8 cellular contexts compared by ENCODE assay signal in the genomic region with DNA sequence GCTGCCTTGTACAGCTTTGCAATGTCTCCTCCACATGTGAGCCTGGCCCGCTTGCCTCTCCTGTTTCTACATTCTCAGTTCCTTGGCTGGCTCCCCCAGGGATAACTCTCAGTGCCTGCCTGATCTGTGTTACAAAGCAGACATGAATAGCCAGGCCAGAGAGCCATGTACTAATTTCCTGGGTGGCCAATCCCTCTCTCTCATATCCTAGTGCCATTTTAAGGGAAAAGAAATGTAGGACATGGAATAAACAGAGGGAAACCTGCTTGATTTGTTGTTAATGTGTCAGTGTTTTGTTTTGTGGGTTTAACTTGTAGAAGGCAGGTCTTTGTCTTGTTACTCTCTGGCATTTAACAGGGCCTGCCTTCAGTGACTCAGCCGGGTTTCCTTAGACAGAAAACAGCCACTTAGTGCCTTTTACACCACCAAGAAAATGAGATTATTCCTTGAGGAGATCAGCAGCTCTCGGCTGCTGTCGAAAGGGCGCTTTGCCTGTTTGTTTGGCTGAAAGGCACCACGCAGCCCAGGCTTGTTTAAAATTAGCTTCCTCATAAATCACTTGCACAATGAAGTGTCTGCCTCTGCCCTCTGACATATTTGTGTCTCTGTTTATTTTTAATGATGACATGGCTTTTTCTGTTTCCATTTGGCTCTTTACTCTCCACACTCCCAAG.
DNase-seq lines count a peak whose midpoint lies in the region; ATAC-seq and TF ChIP-seq lines count a peak whose summit lies in the region.

No MANE protein-coding gene starts in this region.

- peak overlapping the region; percentile 88 for H3K27ac Mint-ChIP-seq in endodermal cell

- H3K27me3 ChIP-seq in endodermal cell (ENCODE audit: control insufficient read depth, insufficient read depth, low read length, poor library complexity, severe bottlenecking): no peaks in the 10 kb centered on the region
- H3K27me3 ChIP-seq in upper lobe of right lung: no peaks in the 10 kb centered on the region

- H3K36me3 Mint-ChIP-seq in endodermal cell (ENCODE audit: low read depth): peaks cover 3% of the 10 kb centered on the region

- no peaks in the 10 kb centered on the region for H3K27me3 Mint-ChIP-seq in endodermal cell (ENCODE audit: insufficient read depth)

- TF ChIP-seq CTCF in endodermal cell (conservative IDR thresholded peaks at IDR 0.05) (no peak), upper lobe of right lung (IDR thresholded peaks at IDR 0.05) (no peak)

- peaks cover 23% of the 10 kb centered on the region for H3K4me1 Mint-ChIP-seq in endodermal cell

- H3K4me3 Mint-ChIP-seq in endodermal cell: no peak overlapping the region

- H3K9ac ChIP-seq in endodermal cell (ENCODE audit: extremely low read depth, low read length, poor library complexity, severe bottlenecking): peak overlapping the region; percentile 12

- ATAC-seq in upper lobe of right lung (peak; percentile 83), HG03135 (IDR thresholded peaks at IDR 0.05; ENCODE audit: unreplicated experiment) (no peak)

- H3K9me3 ChIP-seq in endodermal cell (ENCODE audit: control insufficient read depth, low read length): peaks cover 5% of the 10 kb centered on the region
- H3K9me3 ChIP-seq in upper lobe of right lung: no peaks in the 10 kb centered on the region

- 33 to 35% methylated on average over 4 to 6 of the region's 6 CpGs for WGBS in endodermal cell (ENCODE audit: insufficient coverage in 1 of 2, insufficient read length in 1 of 2), 2 experiments

- H3K4me1 ChIP-seq in endodermal cell (ENCODE audit: control insufficient read depth, insufficient read depth, low read length) (peaks cover 5% of the 10 kb centered on the region), upper lobe of right lung (peaks cover 12% of the 10 kb centered on the region)

- no peaks in the 10 kb centered on the region for H3K36me3 ChIP-seq in endodermal cell (ENCODE audit: control insufficient read depth, insufficient read depth, low read length)
- no peaks in the 10 kb centered on the region for H3K36me3 ChIP-seq in upper lobe of right lung

- DNase-seq in NCI-H1092 treated with DMSO at 0.1 percent for 48 hours (lab: John Stamatoyannopoulos, UW): peak; percentile 24
- DNase-seq in NCI-H1092 (lab: John Stamatoyannopoulos, UW): no peak
- peak; percentile 71 for DNase-seq in endodermal cell
- DNase-seq in medulla oblongata (ENCODE audit: extremely low spot score): peak; percentile 54
- peak; percentile 64 for DNase-seq in upper lobe of right lung
- DNase-seq in stimulated activated CD4-positive, alpha-beta T cell treated with anti-CD3 and anti-CD28 coated beads, Interleukin-4, amount 100 ng/mL, for 24 hours: no peak
- no peak for DNase-seq in amniotic stem cell (lab: John Stamatoyannopoulos, UW)

- intact Hi-C loops in upper lobe of right lung (cut with DNase I): no loop called here

- no peak overlapping the region for H3K4me3 ChIP-seq in endodermal cell (ENCODE audit: low read length)
- no peak overlapping the region for H3K4me3 ChIP-seq in upper lobe of right lung

- H3K27ac ChIP-seq in endodermal cell (ENCODE audit: low read depth, low read length): peak overlapping the region; percentile 66
- peak overlapping the region; percentile 52 for H3K27ac ChIP-seq in upper lobe of right lung

- H3K9me3 Mint-ChIP-seq in endodermal cell: peaks cover 5% of the 10 kb centered on the region

Comparison
In these comparisons a context has a peak if more than half of its experiments do, and no peak if none do; other contexts are left out.
1. DNase-seq: peak in NCI-H1092 treated with DMSO at 0.1 percent for 48 hours (single experiment), endodermal cell (single experiment), medulla oblongata (single experiment) and upper lobe of right lung (single experiment); none in NCI-H1092 (single experiment), stimulated activated CD4-positive, alpha-beta T cell treated with anti-CD3 and anti-CD28 coated beads, Interleukin-4, amount 100 ng/mL, for 24 hours (single experiment) and amniotic stem cell (single experiment).